ENCODE assay signal across 33 cellular contexts in the genomic region with DNA sequence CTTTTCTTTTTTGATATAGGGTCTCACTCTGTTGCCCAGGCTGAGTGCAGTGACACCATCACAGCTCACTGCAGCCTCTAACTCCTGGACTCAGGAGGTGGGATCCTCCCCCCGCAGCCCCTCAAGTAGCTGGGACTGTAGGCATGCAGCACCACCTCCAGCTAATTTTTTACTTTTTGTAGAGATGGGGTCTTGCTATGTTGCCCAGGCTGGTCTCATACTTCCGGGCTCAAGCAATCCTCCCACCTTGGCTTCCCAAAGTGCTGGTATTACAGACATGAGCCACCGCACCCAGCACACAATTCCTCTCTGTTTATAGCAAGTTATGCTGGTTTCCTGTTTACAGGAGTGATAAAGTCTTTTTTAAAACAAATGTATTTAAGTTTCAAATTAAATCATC.
"Had no signal": no experiment of that assay in that cellular context is flagged by ENCODE, and none has a peak within 500 bp of the region (broad histone marks: within the 10 kb centered on the region; RNA-seq: fewer than 3 reads in every experiment).

No MANE protein-coding gene starts in this region.

- DNase-seq: activated CD4-positive, alpha-beta T cell treated with anti-CD3 and anti-CD28 coated beads for 48 hours; activated gamma-delta T cell treated with Interleukin-2 at 50 U/mL for 16 hours; activated T-cell treated with anti-CD3 and anti-CD28 coated beads, Interleukin-2, amount 50 U/mL, for 1 hour; adrenal gland; aorta; dorsolateral prefrontal cortex; effector memory CD4-positive, alpha-beta T cell; erythroblast; hippocampal formation; midbrain; naive thymus-derived CD4-positive, alpha-beta T cell; nucleus accumbens; psoas muscle; SK-N-SH; stimulated activated CD4-positive, alpha-beta T cell treated with anti-CD3 and anti-CD28 coated beads, Interleukin-1b, Interleukin-23, amount 100 ng/mL, for 48 hours; stimulated activated CD4-positive, alpha-beta T cell treated with anti-CD3 and anti-CD28 coated beads, Interleukin-4, amount 100 ng/mL, for 4 hours; stimulated activated CD8-positive, alpha-beta memory T cell treated with anti-CD3 and anti-CD28 coated beads, Interleukin-4, amount 100 ng/mL, for 48 hours; stimulated activated naive B cell treated with anti-CD40 and anti-IgM and Interleukin-4, amounts not matched to agents 10 μg/mL and 1 μg/mL and 100 μg/mL, for 72 hours; stomach; SW 1271; tibial artery; upper lobe of right lung had no signal

- ATAC-seq: activated naive CD4-positive, alpha-beta T cell treated with anti-CD3 and anti-CD28 coated beads, Interleukin-2, amount 50 U/mL, for 72 hours; gastroesophageal sphincter; naive thymus-derived CD4-positive, alpha-beta T cell; psoas muscle; stimulated activated naive B cell treated with anti-CD40 and anti-IgM and Interleukin-4, amounts not matched to agents 10 μg/mL and 1 μg/mL and 100 μg/mL, for 72 hours; upper lobe of right lung had no signal

- H3K27me3 Mint-ChIP-seq: memory B cell; stimulated activated naive B cell treated with anti-CD40 and anti-IgM and Interleukin-4, amounts not matched to agents 10 μg/mL and 1 μg/mL and 100 μg/mL, for 72 hours had no signal

- H3K9me3 Mint-ChIP-seq: activated naive CD4-positive, alpha-beta T cell treated with anti-CD3 and anti-CD28 coated beads, Interleukin-2, amount 50 U/mL, for 72 hours; memory B cell; neural crest cell; stimulated activated naive B cell treated with anti-CD40 and anti-IgM and Interleukin-4, amounts not matched to agents 10 μg/mL and 1 μg/mL and 100 μg/mL, for 72 hours had no signal

- H3K4me3 ChIP-seq: adrenal gland, cardiac muscle cell, coronary artery, dorsolateral prefrontal cortex, gastroesophageal sphincter, psoas muscle, smooth muscle cell, stomach, suprapubic skin, tibial artery, upper lobe of right lung had no signal

- H3K36me3 ChIP-seq: adrenal gland, cardiac muscle cell, gastroesophageal sphincter, stomach, suprapubic skin, tibial artery, upper lobe of right lung had no signal

- H3K27ac Mint-ChIP-seq: activated T-helper 1 cell treated with anti-CD3 and anti-CD28 coated beads, Interleukin-12 subunit alpha, Interleukin-12 subunit beta, Interleukin-2, Interleukin-4 antibody, amounts not matched to agents 30 ng/mL and 10 ng/mL and 1 ng/mL, durations not matched to agents 14 hours and 24 hours and 36 hours; brain; memory B cell; stimulated activated naive B cell treated with anti-CD40 and anti-IgM and Interleukin-4, amounts not matched to agents 10 μg/mL and 1 μg/mL and 100 μg/mL, for 72 hours had no signal

- H3K27ac ChIP-seq: adrenal gland, cardiac muscle cell, coronary artery, gastroesophageal sphincter, parathyroid adenoma, psoas muscle, stomach, suprapubic skin, tibial artery, upper lobe of right lung had no signal

- H3K4me1 Mint-ChIP-seq: brain, neural crest cell had no signal

- H3K9me3 ChIP-seq: adrenal gland, gastroesophageal sphincter, psoas muscle, SK-N-SH, stomach, suprapubic skin, tibial artery, upper lobe of right lung had no signal

- H3K4me1 ChIP-seq: parathyroid adenoma, psoas muscle had no signal

- H3K27me3 ChIP-seq: adrenal gland, cardiac muscle cell, dorsolateral prefrontal cortex, gastroesophageal sphincter, stomach, suprapubic skin, tibial artery, upper lobe of right lung had no signal

- H3K36me3 Mint-ChIP-seq: brain; memory B cell; stimulated activated naive B cell treated with anti-CD40 and anti-IgM and Interleukin-4, amounts not matched to agents 10 μg/mL and 1 μg/mL and 100 μg/mL, for 72 hours had no signal

- H3K4me3 Mint-ChIP-seq: activated T-helper 1 cell treated with anti-CD3 and anti-CD28 coated beads, Interleukin-12 subunit alpha, Interleukin-12 subunit beta, Interleukin-2, Interleukin-4 antibody, amounts not matched to agents 30 ng/mL and 10 ng/mL and 1 ng/mL, durations not matched to agents 14 hours and 24 hours and 36 hours; brain; memory B cell; neural crest cell; stimulated activated naive B cell treated with anti-CD40 and anti-IgM and Interleukin-4, amounts not matched to agents 10 μg/mL and 1 μg/mL and 100 μg/mL, for 72 hours had no signal
